ENCODE assay signal across 15 cellular contexts in the genomic region with DNA sequence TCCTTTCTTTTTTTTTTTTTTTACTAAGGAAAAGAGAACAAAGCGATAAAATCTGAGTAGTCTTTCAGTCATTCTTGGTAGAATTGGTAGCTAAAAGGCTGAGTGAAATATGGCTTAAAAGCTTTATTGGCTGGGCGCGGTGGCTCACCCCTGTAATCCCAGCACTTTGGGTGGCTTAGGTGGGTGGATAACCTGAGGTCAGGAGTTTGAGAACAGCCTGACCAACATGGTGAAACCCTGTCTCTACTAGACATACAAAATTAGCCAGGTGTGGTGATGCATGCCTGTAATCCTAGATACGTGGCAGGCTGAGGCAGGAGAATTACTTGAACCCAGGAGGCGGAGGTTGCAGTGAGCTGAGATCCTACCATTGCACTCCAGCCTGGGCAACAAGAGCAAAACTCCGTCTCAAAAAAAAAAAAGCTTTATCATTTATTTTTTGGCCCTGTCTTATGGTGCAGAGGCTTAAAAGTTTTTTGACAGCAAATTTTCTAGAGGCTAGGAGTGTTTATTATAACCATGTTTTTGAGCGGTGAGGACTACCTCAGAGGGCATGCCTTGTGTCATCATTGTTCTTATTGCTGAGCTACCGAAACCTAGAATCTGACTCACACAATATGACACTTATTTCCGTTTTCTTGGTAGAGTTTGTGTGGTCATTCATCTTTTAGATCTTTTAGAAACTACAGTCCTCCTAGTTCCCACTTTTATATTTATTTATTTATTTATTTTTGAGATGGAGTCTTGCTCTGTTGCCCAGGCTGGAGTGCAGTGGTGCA. TPM values are rescaled to one million over a fixed set of nuclear protein-coding genes. Genes with fewer than 3 reads are reported as not detected.
DNase-seq lines count a peak whose midpoint lies in the region; ATAC-seq and TF ChIP-seq lines count a peak whose summit lies in the region.
"Had no signal": no experiment of that assay in that cellular context is flagged by ENCODE, and none has a peak within 500 bp of the region (broad histone marks: within the 10 kb centered on the region; RNA-seq: fewer than 3 reads in every experiment).

No MANE protein-coding gene starts in this region.

- TF ChIP-seq EP300 in SK-N-SH (IDR thresholded peaks at IDR 0.05; ENCODE audit: borderline replicate concordance in 1 of 2, low read depth in 1 of 2, low read length in 1 of 2) = no peak

- WGBS in SK-N-SH (ENCODE audit: low lambda C conversion rate) = 87% methylated on average over 9 of the region's 9 CpGs

- CTCF ChIA-PET in activated naive CD4-positive, alpha-beta T cell treated with anti-CD3 and anti-CD28 coated beads, Interleukin-2, amount 10 ng/mL, durations not matched to agents 7 days and 5 days (lab: Charles Lee) = interaction anchor here (1.3 kb wide), 1 partner anchor 24 kb away, joined by 4 read pairs; no protein-coding TSS in a partner anchor
- CTCF ChIA-PET in SK-N-SH (lab: Yijun Ruan, JAX) = interaction anchor here (0.9 to 2.0 kb wide), 4 partner anchors 10 to 41 kb away, joined by 3 to 9 read pairs (median 3); a partner anchor contains a TSS

- no peak overlapping the region for H3K4me3 ChIP-seq in SJCRH30
- no peak overlapping the region for H3K4me3 ChIP-seq in fibroblast of the aortic adventitia (ENCODE audit: low read depth, low read length)
- H3K4me3 ChIP-seq in subcutaneous abdominal adipose tissue (ENCODE audit: low read depth in 1 of 5, low read length in 5 of 5) = no peak overlapping the region
- no peak overlapping the region for H3K4me3 ChIP-seq in SK-N-SH (ENCODE audit: low read depth in 2 of 2, low read length in 1 of 2)

- no peaks in the 10 kb centered on the region for H3K9me3 ChIP-seq in SJCRH30 (replicated peaks)
- no peaks in the 10 kb centered on the region for H3K9me3 ChIP-seq in subcutaneous abdominal adipose tissue (ENCODE audit: control insufficient read depth in 5 of 5, low read length in 5 of 5)
- no peaks in the 10 kb centered on the region for H3K9me3 ChIP-seq in SK-N-SH

- POLR2A ChIA-PET in SK-N-SH (lab: Yijun Ruan, JAX) = interaction anchor here (0.6 kb wide), 1 partner anchor 1406 kb away, joined by 3 read pairs; no protein-coding TSS in a partner anchor

- no peak overlapping the region for H3K27ac Mint-ChIP-seq in activated naive CD4-positive, alpha-beta T cell treated with anti-CD3 and anti-CD28 coated beads, Interleukin-2, amount 50 U/mL, for 72 hours
- no peak overlapping the region for H3K27ac Mint-ChIP-seq in activated naive CD4-positive, alpha-beta T cell treated with anti-CD3 and anti-CD28 coated beads, Interleukin-2, amount 10 ng/mL, durations not matched to agents 7 days and 5 days

- H3K9me3 Mint-ChIP-seq in activated naive CD4-positive, alpha-beta T cell treated with anti-CD3 and anti-CD28 coated beads, Interleukin-2, amount 50 U/mL, for 72 hours = no peaks in the 10 kb centered on the region
- no peaks in the 10 kb centered on the region for H3K9me3 Mint-ChIP-seq in activated naive CD4-positive, alpha-beta T cell treated with anti-CD3 and anti-CD28 coated beads, Interleukin-2, amount 10 ng/mL, durations not matched to agents 7 days and 5 days

- H3K27me3 Mint-ChIP-seq in activated naive CD4-positive, alpha-beta T cell treated with anti-CD3 and anti-CD28 coated beads, Interleukin-2, amount 10 ng/mL, durations not matched to agents 7 days and 5 days = no peaks in the 10 kb centered on the region
- H3K27me3 Mint-ChIP-seq: brain had no signal

- peaks cover 0 to 6% of the 10 kb centered on the region in 2 donors for H3K36me3 Mint-ChIP-seq in activated naive CD4-positive, alpha-beta T cell treated with anti-CD3 and anti-CD28 coated beads, Interleukin-2, amount 50 U/mL, for 72 hours
- peaks cover 4% of the 10 kb centered on the region for H3K36me3 Mint-ChIP-seq in activated naive CD4-positive, alpha-beta T cell treated with anti-CD3 and anti-CD28 coated beads, Interleukin-2, amount 10 ng/mL, durations not matched to agents 7 days and 5 days

- H3K27ac ChIP-seq in SJCRH30 (no peak overlapping the region), subcutaneous abdominal adipose tissue (ENCODE audit: low read depth, low read length) (peak overlapping the region; percentile 46), SK-N-SH (ENCODE audit: low read depth in 2 of 2, low read length in 1 of 2) (peak overlapping the region in 1 of 2 experiments; percentile 78; a peak in 1 of 4 replicates)

- H3K27me3 ChIP-seq in SJCRH30 (no peaks in the 10 kb centered on the region), subcutaneous abdominal adipose tissue (ENCODE audit: control insufficient read depth in 5 of 5, insufficient read depth in 4 of 5, low read length in 5 of 5) (no peaks in the 10 kb centered on the region), SK-N-SH (ENCODE audit: insufficient read depth) (no peaks in the 10 kb centered on the region)

- no peak overlapping the region for H2AFZ ChIP-seq in SK-N-SH (ENCODE audit: low read depth)

- H3K4me2 ChIP-seq in SK-N-SH = no peak overlapping the region

- no peaks in the 10 kb centered on the region for H3K9me2 ChIP-seq in SK-N-SH

- H3F3A ChIP-seq in SK-N-SH (replicated peaks; ENCODE audit: insufficient read depth) = peaks cover 27% of the 10 kb centered on the region

- TF ChIP-seq RAD21 in SK-N-SH (IDR thresholded peaks at IDR 0.05; ENCODE audit: low read length) = no peak

- peaks cover 95% of the 10 kb centered on the region for H3K79me2 ChIP-seq in SK-N-SH (ENCODE audit: insufficient read depth)

- H3K4me1 ChIP-seq in SJCRH30 (peaks cover 38% of the 10 kb centered on the region), subcutaneous abdominal adipose tissue (ENCODE audit: control insufficient read depth in 5 of 5, insufficient read depth in 5 of 5, low read length in 5 of 5) (peaks cover 4 to 42% (median 34%) of the 10 kb centered on the region in 5 donors), SK-N-SH (ENCODE audit: control insufficient read depth in 1 of 2, insufficient read depth in 2 of 2, low read depth in 1 of 2, low read length in 1 of 2) (peaks cover 0 to 10% of the 10 kb centered on the region in 2 experiments; a peak in 1 of 4 replicates)

- H3K36me3 ChIP-seq in SJCRH30 (no peaks in the 10 kb centered on the region), subcutaneous abdominal adipose tissue (ENCODE audit: control insufficient read depth in 5 of 5, insufficient read depth in 5 of 5, low read length in 5 of 5) (peaks cover 0 to 6% (median 3%) of the 10 kb centered on the region in 5 donors), SK-N-SH (replicated peaks in 1 of 2; ENCODE audit: control insufficient read depth in 1 of 2, insufficient read depth in 2 of 2, low read length in 1 of 2) (peaks cover 0 to 7% of the 10 kb centered on the region in 2 experiments)

- DNase-seq in activated naive CD4-positive, alpha-beta T cell treated with anti-CD3 and anti-CD28 coated beads, Interleukin-2, amount 50 U/mL, for 72 hours (ENCODE audit: low spot score in 2 of 2) = no peak
- no peak for DNase-seq in activated naive CD4-positive, alpha-beta T cell treated with anti-CD3 and anti-CD28 coated beads, Interleukin-2, amount 10 ng/mL, durations not matched to agents 7 days and 5 days
- peak; percentile 20 to 22 for DNase-seq in SJCRH30
- peak; percentile 37 for DNase-seq in fibroblast of the aortic adventitia (ENCODE audit: low read depth)
- no peak for DNase-seq in SKM-1 (lab: John Stamatoyannopoulos, UW; ENCODE audit: unreplicated experiment)
- no peak for DNase-seq in SK-N-SH
- DNase-seq: AML-193, KG1, NCI-H345, occipital lobe, substantia nigra had no signal

- peak; percentile 75 to 80 for ATAC-seq in activated naive CD4-positive, alpha-beta T cell treated with anti-CD3 and anti-CD28 coated beads, Interleukin-2, amount 50 U/mL, for 72 hours
- ATAC-seq in HG02588 (IDR thresholded peaks at IDR 0.05; ENCODE audit: unreplicated experiment) = no peak
- ATAC-seq: left lobe of liver had no signal

- H3K4me1 Mint-ChIP-seq in activated naive CD4-positive, alpha-beta T cell treated with anti-CD3 and anti-CD28 coated beads, Interleukin-2, amount 10 ng/mL, durations not matched to agents 7 days and 5 days = no peaks in the 10 kb centered on the region

- H4K20me1 ChIP-seq in SK-N-SH (ENCODE audit: insufficient read depth) = peaks cover 54% of the 10 kb centered on the region

- H3K9ac ChIP-seq in subcutaneous abdominal adipose tissue (ENCODE audit: low read length in 5 of 5) (no peak overlapping the region), SK-N-SH (no peak overlapping the region)

- TF ChIP-seq CTCF in fibroblast of the aortic adventitia (IDR thresholded peaks at IDR 0.05; ENCODE audit: insufficient read depth, low read length) (no peak), SK-N-SH (IDR thresholded peaks at IDR 0.05) (no peak)

- no peak overlapping the region for H3K4me3 Mint-ChIP-seq in activated naive CD4-positive, alpha-beta T cell treated with anti-CD3 and anti-CD28 coated beads, Interleukin-2, amount 10 ng/mL, durations not matched to agents 7 days and 5 days
- H3K4me3 Mint-ChIP-seq: brain had no signal

TF ChIP-seq in SK-N-SH, 30 proteins besides CTCF, POLR2A, EP300 and RAD21 (continues in another document):
- TF ChIP-seq NFIC (IDR thresholded peaks at IDR 0.05; ENCODE audit: borderline replicate concordance) (no peak), FOXM1 (IDR thresholded peaks at IDR 0.05; ENCODE audit: low read depth) (no peak), MXI1 (IDR thresholded peaks at IDR 0.05; ENCODE audit: low read depth, low read length) (no peak), SIN3A (IDR thresholded peaks at IDR 0.05; ENCODE audit: borderline replicate concordance, low read depth, low read length) (no peak)
- TF ChIP-seq, protein P1, sequence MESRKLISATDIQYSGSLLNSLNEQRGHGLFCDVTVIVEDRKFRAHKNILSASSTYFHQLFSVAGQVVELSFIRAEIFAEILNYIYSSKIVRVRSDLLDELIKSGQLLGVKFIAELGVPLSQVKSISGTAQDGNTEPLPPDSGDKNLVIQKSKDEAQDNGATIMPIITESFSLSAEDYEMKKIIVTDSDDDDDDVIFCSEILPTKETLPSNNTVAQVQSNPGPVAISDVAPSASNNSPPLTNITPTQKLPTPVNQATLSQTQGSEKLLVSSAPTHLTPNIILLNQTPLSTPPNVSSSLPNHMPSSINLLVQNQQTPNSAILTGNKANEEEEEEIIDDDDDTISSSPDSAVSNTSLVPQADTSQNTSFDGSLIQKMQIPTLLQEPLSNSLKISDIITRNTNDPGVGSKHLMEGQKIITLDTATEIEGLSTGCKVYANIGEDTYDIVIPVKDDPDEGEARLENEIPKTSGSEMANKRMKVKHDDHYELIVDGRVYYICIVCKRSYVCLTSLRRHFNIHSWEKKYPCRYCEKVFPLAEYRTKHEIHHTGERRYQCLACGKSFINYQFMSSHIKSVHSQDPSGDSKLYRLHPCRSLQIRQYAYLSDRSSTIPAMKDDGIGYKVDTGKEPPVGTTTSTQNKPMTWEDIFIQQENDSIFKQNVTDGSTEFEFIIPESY (IDR thresholded peaks at IDR 0.05; ENCODE audit: borderline replicate concordance, low read depth) = no peak

RNA-seq across cellular contexts. Expression of a gene that starts 41.1 kb away (rescaled TPM):
- 10 to 100 TPM; 11.1 to 14.0 TPM for total RNA-seq in activated naive CD4-positive, alpha-beta T cell treated with anti-CD3 and anti-CD28 coated beads, Interleukin-2, amount 50 U/mL, for 72 hours
- total RNA-seq in SJCRH30 (2014; rRNA removed; shearing (Covaris generic)) = 47.7 and 54.8 TPM in 2 replicates
- total RNA-seq in fibroblast of the aortic adventitia (ENCODE audit: low replicate concordance) = 34.8 and 45.5 TPM in 2 replicates
- polyA plus RNA-seq in SK-N-SH (2012; rRNA removed) = 6.8 and 8.8 TPM in 2 replicates
- 7.4 and 7.7 TPM in 2 replicates for polyA plus RNA-seq in SK-N-SH (2012; cell fraction: cytosol; rRNA removed)
- 7.6 and 12.3 TPM in 2 replicates for polyA plus RNA-seq in SK-N-SH (2012; cell fraction: nucleus; rRNA removed)

Comparison
In these comparisons a context has a peak if more than half of its experiments do, and no peak if none do; other contexts are left out.
1. DNase-seq: peak in SJCRH30 (2 of 2) and fibroblast of the aortic adventitia (single experiment); none in activated naive CD4-positive, alpha-beta T cell treated with anti-CD3 and anti-CD28 coated beads, Interleukin-2, amount 50 U/mL, for 72 hours (0 of 2), activated naive CD4-positive, alpha-beta T cell treated with anti-CD3 and anti-CD28 coated beads, Interleukin-2, amount 10 ng/mL, durations not matched to agents 7 days and 5 days (single experiment), SKM-1 (single experiment) and SK-N-SH (single experiment).